In the genomic region with DNA sequence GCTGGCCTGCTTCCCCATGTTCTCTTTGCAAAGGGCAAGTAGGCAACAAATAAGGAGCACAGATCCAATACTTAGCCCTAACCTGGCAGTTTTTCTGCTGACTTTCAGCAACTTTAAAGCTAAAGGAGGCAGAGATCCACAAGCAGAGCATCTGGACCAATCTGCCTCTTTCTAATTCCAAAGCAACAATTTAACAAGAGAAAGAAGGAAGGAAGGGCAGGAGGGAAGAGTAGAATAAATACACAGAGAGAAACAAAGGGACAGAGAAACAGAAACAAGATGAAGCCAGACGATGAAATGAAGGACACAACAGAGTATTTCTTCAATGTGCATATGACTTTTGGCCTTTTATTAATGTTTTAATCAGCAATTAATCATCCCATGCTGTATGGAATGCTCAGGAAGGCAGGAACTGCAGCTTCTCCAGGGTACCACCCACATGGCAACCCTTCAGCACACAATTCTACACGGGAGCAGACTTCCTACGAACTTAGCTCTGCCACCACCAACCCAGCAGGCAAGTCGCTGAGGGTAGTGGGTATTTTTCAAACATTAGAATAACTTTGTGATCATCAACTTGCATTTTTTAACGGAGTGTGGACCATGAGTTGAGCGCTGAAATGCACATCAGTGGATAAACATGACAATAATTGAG, we compare ENCODE assay signal across 9 cellular contexts. TPM values are rescaled to one million over a fixed set of nuclear protein-coding genes. Genes with fewer than 3 reads are reported as not detected.
DNase-seq lines count a peak whose midpoint lies in the region; ATAC-seq and TF ChIP-seq lines count a peak whose summit lies in the region.
"Had no signal": no experiment of that assay in that cellular context is flagged by ENCODE, and none has a peak within 500 bp of the region (broad histone marks: within the 10 kb centered on the region; RNA-seq: fewer than 3 reads in every experiment).

No MANE protein-coding gene starts in this region.

- H3K27ac ChIP-seq in ACC112 (ENCODE audit: low read depth, low read length) (peak overlapping the region; percentile 20; the same call in 1 of the 2 replicates), muscle layer of colon (ENCODE audit: low read depth, low read length) (peak overlapping the region; percentile 15), Peyer's patch (no peak overlapping the region)

- peaks cover 37% of the 10 kb centered on the region for H3K4me1 Mint-ChIP-seq in WTC11

- H3K4me3 Mint-ChIP-seq in WTC11, result peak overlapping the region; percentile 61

- TF ChIP-seq POLR2A in Peyer's patch (IDR thresholded peaks at IDR 0.05), result no peak

- peaks cover 32% of the 10 kb centered on the region for H3K36me3 Mint-ChIP-seq in WTC11

- peak; percentile 86 for ATAC-seq in WTC11

- POLR2A ChIA-PET in WTC11 (lab: Charles Lee), result interaction anchor here (0.6 kb wide), 1 partner anchor 179 kb away, joined by 3 read pairs; no protein-coding TSS in a partner anchor

- peak overlapping the region; percentile 55 for H2AFZ ChIP-seq in ACC112 (ENCODE audit: low read length, unreplicated experiment)

- H3K4me3 ChIP-seq in ACC112 (ENCODE audit: low read depth, low read length) (peak overlapping the region; percentile 64), fibroblast of villous mesenchyme (ENCODE audit: low read depth, low read length) (peak overlapping the region; percentile 17), muscle layer of colon (ENCODE audit: low read depth in 1 of 2, low read length in 2 of 2) (peak overlapping the region in 1 of 2 donors; percentile 41), Peyer's patch (no peak overlapping the region)

- no peak for DNase-seq in WTC11 (ENCODE audit: low spot score)
- DNase-seq in fibroblast of villous mesenchyme (ENCODE audit: low read depth), result peak; percentile 6
- no peak for DNase-seq in NCI-H2081 treated with DMSO at 0.1 percent for 48 hours (lab: John Stamatoyannopoulos, UW)
- DNase-seq in SK-N-DZ (ENCODE audit: low spot score), result no peak
- no peak for DNase-seq in Peyer's patch
- DNase-seq in A172 (ENCODE audit: low spot score), result no peak
- DNase-seq: NCI-H187 had no signal

- H3K27ac Mint-ChIP-seq in WTC11, result peak overlapping the region; percentile 88

- H3K36me3 ChIP-seq in ACC112 (ENCODE audit: insufficient read depth, low read length) (no peaks in the 10 kb centered on the region), muscle layer of colon (ENCODE audit: insufficient read depth, low read length) (peaks cover 15% of the 10 kb centered on the region), Peyer's patch (peaks cover 0 to 34% (median 0%) of the 10 kb centered on the region in 3 donors)

- H3K9me3 ChIP-seq in muscle layer of colon (ENCODE audit: low read length), result no peaks in the 10 kb centered on the region
- H3K9me3 ChIP-seq in Peyer's patch, result no peaks in the 10 kb centered on the region

- H3K9ac ChIP-seq in muscle layer of colon (ENCODE audit: low read length), result no peak overlapping the region

- CTCF ChIA-PET in WTC11 (lab: Charles Lee), result interaction anchor here (0.6 to 1.7 kb wide), 8 partner anchors 15 to 341 kb away, joined by 3 to 9 read pairs (median 3); a partner anchor contains a TSS

- H3K9me3 Mint-ChIP-seq in WTC11, result no peaks in the 10 kb centered on the region

- TF ChIP-seq CTCF in WTC11 (IDR thresholded peaks at IDR 0.05) (no peak), fibroblast of villous mesenchyme (IDR thresholded peaks at IDR 0.05; ENCODE audit: insufficient read depth, low read depth, low read length) (no peak), Peyer's patch (IDR thresholded peaks at IDR 0.05) (no peak)

- H3K27me3 ChIP-seq in ACC112 (ENCODE audit: insufficient read depth, low read length) (no peaks in the 10 kb centered on the region), muscle layer of colon (ENCODE audit: control insufficient read depth in 1 of 2, insufficient read depth in 2 of 2, low read length in 2 of 2) (no peaks in the 10 kb centered on the region), Peyer's patch (no peaks in the 10 kb centered on the region)

- peaks cover 27% of the 10 kb centered on the region for H3K79me2 ChIP-seq in ACC112 (ENCODE audit: control insufficient read depth, insufficient read depth, low read length, unreplicated experiment)

- H3K4me1 ChIP-seq in ACC112 (ENCODE audit: control insufficient read depth, insufficient read depth, low read length, unreplicated experiment) (peaks cover 18% of the 10 kb centered on the region), muscle layer of colon (ENCODE audit: insufficient read depth, low read length) (peaks cover 14% of the 10 kb centered on the region), Peyer's patch (no peaks in the 10 kb centered on the region)

- no peaks in the 10 kb centered on the region for H3K27me3 Mint-ChIP-seq in WTC11 (ENCODE audit: low read depth)

TF ChIP-seq in WTC11, 78 proteins besides CTCF, POLR2A, EP300 and RAD21:
- no peak for TF ChIP-seq GRHL2 (CRISPR knock-in tag; IDR thresholded peaks at IDR 0.05; ENCODE audit: insufficient replicate concordance, severe bottlenecking)
- TF ChIP-seq TP53 (CRISPR knock-in tag; IDR thresholded peaks at IDR 0.05), result no peak
- TF ChIP-seq, protein P1, sequence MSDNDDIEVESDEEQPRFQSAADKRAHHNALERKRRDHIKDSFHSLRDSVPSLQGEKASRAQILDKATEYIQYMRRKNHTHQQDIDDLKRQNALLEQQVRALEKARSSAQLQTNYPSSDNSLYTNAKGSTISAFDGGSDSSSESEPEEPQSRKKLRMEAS (CRISPR knock-in tag; IDR thresholded peaks at IDR 0.05), result 0 out of 2 replicates have a peak, but pooled peaks have one; percentile 36
- no peak for TF ChIP-seq ZNF423 (CRISPR knock-in tag; IDR thresholded peaks at IDR 0.05)
- TF ChIP-seq KAT7 (CRISPR knock-in tag; IDR thresholded peaks at IDR 0.05; ENCODE audit: borderline replicate concordance), result no peak
- TF ChIP-seq, protein P2, sequence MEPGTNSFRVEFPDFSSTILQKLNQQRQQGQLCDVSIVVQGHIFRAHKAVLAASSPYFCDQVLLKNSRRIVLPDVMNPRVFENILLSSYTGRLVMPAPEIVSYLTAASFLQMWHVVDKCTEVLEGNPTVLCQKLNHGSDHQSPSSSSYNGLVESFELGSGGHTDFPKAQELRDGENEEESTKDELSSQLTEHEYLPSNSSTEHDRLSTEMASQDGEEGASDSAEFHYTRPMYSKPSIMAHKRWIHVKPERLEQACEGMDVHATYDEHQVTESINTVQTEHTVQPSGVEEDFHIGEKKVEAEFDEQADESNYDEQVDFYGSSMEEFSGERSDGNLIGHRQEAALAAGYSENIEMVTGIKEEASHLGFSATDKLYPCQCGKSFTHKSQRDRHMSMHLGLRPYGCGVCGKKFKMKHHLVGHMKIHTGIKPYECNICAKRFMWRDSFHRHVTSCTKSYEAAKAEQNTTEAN (CRISPR knock-in tag; IDR thresholded peaks at IDR 0.05), result no peak
- no peak for TF ChIP-seq GTF2I (CRISPR knock-in tag; conservative IDR thresholded peaks at IDR 0.05)
- TF ChIP-seq TEAD4 (CRISPR knock-in tag; IDR thresholded peaks at IDR 0.05), result no peak
- TF ChIP-seq, protein P3, sequence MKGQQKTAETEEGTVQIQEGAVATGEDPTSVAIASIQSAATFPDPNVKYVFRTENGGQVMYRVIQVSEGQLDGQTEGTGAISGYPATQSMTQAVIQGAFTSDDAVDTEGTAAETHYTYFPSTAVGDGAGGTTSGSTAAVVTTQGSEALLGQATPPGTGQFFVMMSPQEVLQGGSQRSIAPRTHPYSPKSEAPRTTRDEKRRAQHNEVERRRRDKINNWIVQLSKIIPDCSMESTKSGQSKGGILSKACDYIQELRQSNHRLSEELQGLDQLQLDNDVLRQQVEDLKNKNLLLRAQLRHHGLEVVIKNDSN (CRISPR knock-in tag; IDR thresholded peaks at IDR 0.05), result 0 out of 2 replicates have a peak, but pooled peaks have one; percentile 20
- no peak for TF ChIP-seq ZNF396 (CRISPR knock-in tag; IDR thresholded peaks at IDR 0.05; ENCODE audit: borderline replicate concordance)
- TF ChIP-seq FOXK1 (CRISPR knock-in tag; IDR thresholded peaks at IDR 0.05), result peak; percentile 32; the same call in 1 of the 2 replicates
- no peak for TF ChIP-seq NR3C1 (CRISPR knock-in tag; conservative IDR thresholded peaks at IDR 0.05; ENCODE audit: low read depth)
- TF ChIP-seq, protein P4, sequence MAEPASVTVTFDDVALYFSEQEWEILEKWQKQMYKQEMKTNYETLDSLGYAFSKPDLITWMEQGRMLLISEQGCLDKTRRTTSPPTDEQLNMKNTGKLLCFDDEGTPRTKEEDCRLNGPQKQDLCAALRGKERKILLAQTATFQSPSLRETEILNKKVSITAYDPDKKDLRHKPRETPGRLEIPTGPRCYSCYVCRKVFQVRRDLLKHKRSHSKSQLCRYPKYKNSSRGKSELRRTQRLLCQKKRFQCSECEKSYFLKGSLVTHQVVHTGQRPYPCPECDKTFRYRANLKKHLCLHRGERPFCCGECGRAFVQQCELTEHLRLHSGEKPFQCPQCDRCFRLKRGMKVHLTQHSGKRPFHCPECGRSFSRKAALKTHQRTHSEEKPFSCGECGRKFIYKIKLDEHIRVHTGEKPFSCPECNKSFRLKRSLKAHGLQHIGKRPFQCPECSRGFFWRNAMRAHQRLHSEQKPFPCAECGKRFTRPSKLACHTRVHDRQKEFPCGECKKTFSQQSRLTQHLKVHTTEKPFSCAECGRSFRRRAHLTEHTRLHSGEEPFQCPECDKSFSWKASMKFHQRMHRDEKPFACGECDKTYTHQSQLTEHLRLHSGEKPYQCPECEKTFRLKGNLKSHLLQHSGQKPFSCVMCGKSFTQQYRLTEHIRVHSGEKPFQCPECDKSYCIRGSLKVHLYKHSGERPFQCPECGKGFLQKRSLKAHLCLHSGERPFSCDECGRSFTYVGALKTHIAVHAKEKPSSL (CRISPR knock-in tag; conservative IDR thresholded peaks at IDR 0.05), result no peak
TF ChIP-seq in WTC11: peak in this region for 3.

RNA-seq across cellular contexts. Expression of a gene that starts 15.3 kb away (rescaled TPM):
- total RNA-seq in WTC11 (2021) (25.1 to 27.4 TPM (median 25.7 TPM) in 3 replicates), fibroblast of villous mesenchyme (26.7 and 41.9 TPM in 2 replicates), Peyer's patch (10 to 100 TPM; 14.4 to 56.1 (median 18.9) TPM)
- polyA plus RNA-seq in SK-N-DZ (2014; cell fraction: cytosol; rRNA removed), result 25.2 and 27.8 TPM in 2 replicates
- polyA plus RNA-seq in SK-N-DZ (2014; cell fraction: nucleus; rRNA removed), result 12.9 and 15.4 TPM in 2 replicates
- total RNA-seq in A172 (2014; rRNA removed; shearing (Covaris generic)), result 36.1 and 39.7 TPM in 2 replicates

Comparison
In these comparisons a context has a peak if more than half of its experiments do, and no peak if none do; other contexts are left out.
1. H3K27ac ChIP-seq: peak in ACC112 (single experiment) and muscle layer of colon (single experiment); none in Peyer's patch (0 of 4).
2. H3K4me3 ChIP-seq: peak in ACC112 (single experiment) and fibroblast of villous mesenchyme (single experiment); none in Peyer's patch (0 of 4).